In the genomic region with DNA sequence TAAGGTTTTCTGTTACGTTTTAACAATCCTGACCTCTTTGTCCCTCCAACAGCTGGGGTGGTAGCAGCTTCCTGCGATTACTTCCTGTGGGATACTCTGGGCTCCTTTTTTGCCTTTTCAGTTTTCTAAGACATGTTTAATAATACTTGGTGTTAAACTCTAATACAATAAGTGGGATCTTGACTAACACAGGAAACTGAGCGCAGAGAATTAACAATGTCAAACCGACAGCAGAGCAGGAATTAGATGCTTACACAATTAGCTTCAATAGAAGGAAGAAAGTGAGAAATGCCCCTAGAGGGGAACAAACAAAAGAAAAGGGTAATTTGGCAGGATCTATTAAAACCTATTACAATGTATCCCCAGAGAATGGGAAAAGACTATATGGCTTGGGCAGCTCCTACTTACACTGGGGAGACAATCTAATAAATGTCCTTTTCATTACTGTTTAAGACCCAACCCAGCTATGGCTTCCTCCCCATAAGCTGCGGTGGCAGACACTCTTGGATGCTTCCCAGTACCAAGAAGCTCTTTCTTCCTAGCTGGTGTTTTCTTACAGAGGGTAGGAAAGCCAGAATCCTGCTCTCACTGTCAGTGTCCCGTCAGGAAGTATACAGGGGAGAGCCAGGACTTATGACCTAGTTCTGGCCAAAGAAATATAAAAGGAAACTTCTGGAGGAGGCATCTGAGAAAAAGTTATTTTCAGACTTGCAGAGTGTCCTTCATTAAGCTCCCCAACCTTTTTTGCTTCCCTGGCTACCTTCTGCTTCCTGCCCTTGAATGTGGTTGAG, we compare ENCODE assay signal across 16 cellular contexts.
"Had no signal": no experiment of that assay in that cellular context is flagged by ENCODE, and none has a peak within 500 bp of the region (broad histone marks: within the 10 kb centered on the region; RNA-seq: fewer than 3 reads in every experiment).

No MANE protein-coding gene starts in this region.

- H3K27ac ChIP-seq: brain microvascular endothelial cell, foreskin keratinocyte, left ventricle myocardium inferior had no signal

- H3K36me3 Mint-ChIP-seq: activated CD8-positive, alpha-beta memory T cell treated with anti-CD3 and anti-CD28 coated beads, Interleukin-2, amount 10 ng/mL, durations not matched to agents 7 days and 5 days had no signal

- H3K4me3 ChIP-seq: heart left ventricle, left ventricle myocardium inferior had no signal

- ATAC-seq: activated CD8-positive, alpha-beta memory T cell treated with anti-CD3 and anti-CD28 coated beads, Interleukin-2, amount 10 ng/mL, durations not matched to agents 7 days and 5 days; foreskin keratinocyte had no signal

- H3K36me3 ChIP-seq: brain microvascular endothelial cell, heart left ventricle, left ventricle myocardium inferior had no signal

- H3K4me1 ChIP-seq: foreskin keratinocyte had no signal

- DNase-seq: activated CD4-positive, alpha-beta T cell treated with anti-CD3 and anti-CD28 coated beads, Interleukin-2, amount 50 U/mL, for 1 hour; activated CD8-positive, alpha-beta memory T cell treated with anti-CD3 and anti-CD28 coated beads, Interleukin-2, amount 10 ng/mL, durations not matched to agents 7 days and 5 days; activated effector memory CD4-positive, alpha-beta T cell treated with Interleukin-2 at 50 U/mL for 16 hours; activated T-cell treated with anti-CD3 and anti-CD28 coated beads, Interleukin-2, amount 50 U/mL, for 24 hours; brain microvascular endothelial cell; cerebellar nuclear complex; foreskin keratinocyte; heart left ventricle; kidney; left ventricle myocardium inferior; posterior cingulate gyrus; right cardiac atrium; stimulated activated naive CD4-positive, alpha-beta T cell; trophoblast cell had no signal

- H3K9me3 ChIP-seq: heart left ventricle, left ventricle myocardium inferior had no signal

- H3K4me3 Mint-ChIP-seq: activated CD8-positive, alpha-beta memory T cell treated with anti-CD3 and anti-CD28 coated beads, Interleukin-2, amount 10 ng/mL, durations not matched to agents 7 days and 5 days; activated naive CD8-positive, alpha-beta T cell; activated T-cell treated with anti-CD3 and anti-CD28 coated beads, Interleukin-2, amount 50 U/mL, for 24 hours; dendritic cell treated with granulocyte-macrophage colony-stimulating factor and Interleukin-4, amounts not matched to agents 40 ng/mL and 50 ng/mL, for 4 days had no signal

- H3K27me3 ChIP-seq: brain microvascular endothelial cell, foreskin keratinocyte, heart left ventricle had no signal

- H3K27ac Mint-ChIP-seq: activated CD8-positive, alpha-beta memory T cell treated with anti-CD3 and anti-CD28 coated beads, Interleukin-2, amount 10 ng/mL, durations not matched to agents 7 days and 5 days; activated naive CD8-positive, alpha-beta T cell; activated T-cell treated with anti-CD3 and anti-CD28 coated beads, Interleukin-2, amount 50 U/mL, for 24 hours; dendritic cell treated with granulocyte-macrophage colony-stimulating factor and Interleukin-4, amounts not matched to agents 40 ng/mL and 50 ng/mL, for 4 days had no signal

- H3K9me3 Mint-ChIP-seq: activated T-cell treated with anti-CD3 and anti-CD28 coated beads, Interleukin-2, amount 50 U/mL, for 24 hours; dendritic cell treated with granulocyte-macrophage colony-stimulating factor and Interleukin-4, amounts not matched to agents 40 ng/mL and 50 ng/mL, for 4 days had no signal

- H3K27me3 Mint-ChIP-seq: activated CD8-positive, alpha-beta memory T cell treated with anti-CD3 and anti-CD28 coated beads, Interleukin-2, amount 10 ng/mL, durations not matched to agents 7 days and 5 days had no signal
